In the genomic region with DNA sequence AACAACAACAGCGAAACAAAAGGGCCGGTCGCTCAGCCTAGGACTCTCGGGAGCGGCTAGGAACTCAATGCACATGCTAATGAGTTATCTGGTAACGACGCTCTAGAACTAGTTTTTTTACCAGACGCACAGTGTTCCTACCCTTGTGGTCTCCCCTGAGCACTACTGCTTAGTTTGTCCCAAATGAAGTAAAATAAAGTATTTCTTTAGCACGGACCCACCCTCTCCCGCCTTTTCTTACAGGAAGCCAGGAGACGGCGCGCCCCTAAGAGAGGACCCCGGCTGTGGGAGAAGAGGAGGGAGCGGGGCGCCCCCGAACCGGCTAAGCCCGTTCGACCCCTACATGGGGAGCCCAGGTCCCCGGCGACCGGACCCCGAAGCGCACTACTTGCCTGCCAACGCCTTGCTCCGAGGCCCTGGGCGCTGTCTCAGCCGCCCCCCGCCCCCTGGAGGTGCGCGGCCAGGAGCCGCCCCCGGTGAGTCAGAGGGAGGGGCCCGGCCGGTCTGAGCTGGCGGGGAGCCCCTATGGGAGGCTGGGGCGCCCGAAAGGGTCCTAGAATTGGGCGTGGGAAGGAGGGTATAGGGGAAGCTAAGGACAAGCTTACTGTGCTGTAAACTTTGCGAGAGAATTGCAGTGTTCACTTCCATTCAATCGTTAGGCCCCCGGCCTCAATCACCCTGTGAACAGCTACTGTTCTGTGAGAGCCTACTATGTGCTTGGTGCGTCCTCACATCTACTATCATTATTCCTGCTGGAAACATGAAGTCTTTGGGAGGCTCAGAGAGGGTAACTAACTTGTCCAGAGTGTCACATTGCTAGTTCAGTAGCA, we compare ENCODE assay signal across 8 cellular contexts. TPM values are rescaled to one million over a fixed set of nuclear protein-coding genes. Genes with fewer than 3 reads are reported as not detected.
A peak's percentile ranks its signal among the peaks of the same experiment; 100 is the strongest.
DNase-seq lines count a peak whose midpoint lies in the region; ATAC-seq and TF ChIP-seq lines count a peak whose summit lies in the region.

No MANE protein-coding gene starts in this region.

- peaks cover 64% of the 10 kb centered on the region for H3K4me1 Mint-ChIP-seq in activated CD4-positive, alpha-beta memory T cell treated with anti-CD3 and anti-CD28 coated beads, Interleukin-2, amount 10 ng/mL, durations not matched to agents 7 days and 5 days
- H3K4me1 Mint-ChIP-seq in naive thymus-derived CD4-positive, alpha-beta T cell: peaks cover 14 to 56% (median 36%) of the 10 kb centered on the region in 7 donors

- H3K27me3 ChIP-seq in GM06990 (replicated peaks; ENCODE audit: control insufficient read depth, insufficient read depth, low read length) (no peaks in the 10 kb centered on the region), aorta (ENCODE audit: control insufficient read depth in 1 of 2, insufficient read depth in 2 of 2, low read length in 1 of 2) (no peaks in the 10 kb centered on the region)
- H3K27me3 ChIP-seq in naive thymus-derived CD4-positive, alpha-beta T cell (ENCODE audit: control insufficient read depth in 2 of 2, insufficient read depth in 2 of 2, low read length in 2 of 2): no peaks in the 10 kb centered on the region

- peaks cover 3% of the 10 kb centered on the region for H3K27me3 Mint-ChIP-seq in activated CD4-positive, alpha-beta memory T cell treated with anti-CD3 and anti-CD28 coated beads, Interleukin-2, amount 10 ng/mL, durations not matched to agents 7 days and 5 days
- peaks cover 0 to 15% (median 0%) of the 10 kb centered on the region in 5 donors for H3K27me3 Mint-ChIP-seq in naive thymus-derived CD4-positive, alpha-beta T cell

- H3K9me3 ChIP-seq in naive thymus-derived CD4-positive, alpha-beta T cell (ENCODE audit: control insufficient read depth in 2 of 3, low read length in 3 of 3): no peaks in the 10 kb centered on the region
- no peaks in the 10 kb centered on the region for H3K9me3 ChIP-seq in aorta (ENCODE audit: control insufficient read depth, low read length)

- no peak for DNase-seq in GM06990 (ENCODE audit: extremely low read depth, insufficient read length)
- DNase-seq in activated CD4-positive, alpha-beta memory T cell treated with anti-CD3 and anti-CD28 coated beads, Interleukin-2, amount 10 ng/mL, durations not matched to agents 7 days and 5 days: no peak
- DNase-seq in epithelial cell of esophagus (ENCODE audit: low read depth): peak; percentile 71
- DNase-seq in naive thymus-derived CD4-positive, alpha-beta T cell: peak in 2 of 9 donors; percentile 36 to 67
- peak; percentile 73 to 89 for DNase-seq in aorta
- DNase-seq in NK-92 (lab: John Stamatoyannopoulos, UW; ENCODE audit: unreplicated experiment): no peak

- ATAC-seq in naive thymus-derived CD4-positive, alpha-beta T cell: peak; percentile 29
- ATAC-seq in aorta (ENCODE audit: low FRiP score): peak; percentile 77
- ATAC-seq in GM21360 (IDR thresholded peaks at IDR 0.05; ENCODE audit: unreplicated experiment): no peak
- no peak for ATAC-seq in GM18502 (IDR thresholded peaks at IDR 0.05; ENCODE audit: poor library complexity, unreplicated experiment)

- WGBS in aorta, 2 donors: 2 to 3% methylated on average over 43 to 44 of the region's 44 CpGs

- H3K27ac ChIP-seq in naive thymus-derived CD4-positive, alpha-beta T cell (ENCODE audit: low read depth, low read length): no peak overlapping the region
- H3K27ac ChIP-seq in aorta (ENCODE audit: low read depth in 1 of 2, low read length in 2 of 2): no peak overlapping the region

- no peak overlapping the region for H3K27ac Mint-ChIP-seq in activated CD4-positive, alpha-beta memory T cell treated with anti-CD3 and anti-CD28 coated beads, Interleukin-2, amount 10 ng/mL, durations not matched to agents 7 days and 5 days
- peak overlapping the region in 3 of 9 donors; percentile 30 to 63 (median 39) for H3K27ac Mint-ChIP-seq in naive thymus-derived CD4-positive, alpha-beta T cell

- H3K4me3 ChIP-seq in GM06990 (replicated peaks; ENCODE audit: low read depth, low read length): peak overlapping the region; percentile 8
- H3K4me3 ChIP-seq in epithelial cell of esophagus (ENCODE audit: low read length): peak overlapping the region; percentile 66
- no peak overlapping the region for H3K4me3 ChIP-seq in naive thymus-derived CD4-positive, alpha-beta T cell (ENCODE audit: low read length)
- peak overlapping the region; percentile 23 to 31 for H3K4me3 ChIP-seq in aorta (ENCODE audit: low read length in 2 of 2)

- CTCF ChIA-PET in activated CD4-positive, alpha-beta memory T cell treated with anti-CD3 and anti-CD28 coated beads, Interleukin-2, amount 10 ng/mL, durations not matched to agents 7 days and 5 days (lab: Charles Lee): interaction anchor here (1.4 to 1.5 kb wide), 2 partner anchors 138 kb away, joined by 3 to 6 read pairs; no protein-coding TSS in a partner anchor
- CTCF ChIA-PET in naive thymus-derived CD4-positive, alpha-beta T cell (lab: Charles Lee): interaction anchor here (0.6 to 0.7 kb wide), 2 partner anchors 21 to 62 kb away, joined by 3 to 5 read pairs; no protein-coding TSS in a partner anchor

- no peak for TF ChIP-seq CTCF in GM06990 (IDR thresholded peaks at IDR 0.05; ENCODE audit: insufficient read depth, low read length, poor library complexity, severe bottlenecking)
- no peak for TF ChIP-seq CTCF in epithelial cell of esophagus (IDR thresholded peaks at IDR 0.05; ENCODE audit: insufficient read depth, low read depth, low read length, missing control alignments)

- no peaks in the 10 kb centered on the region for H3K36me3 ChIP-seq in GM06990 (ENCODE audit: control insufficient read depth, insufficient read depth, low read length)
- H3K36me3 ChIP-seq in naive thymus-derived CD4-positive, alpha-beta T cell (ENCODE audit: control insufficient read depth in 2 of 3, insufficient read depth in 3 of 3, low read length in 3 of 3): peaks cover 0 to 4% (median 0%) of the 10 kb centered on the region in 3 experiments
- no peaks in the 10 kb centered on the region for H3K36me3 ChIP-seq in aorta (ENCODE audit: control insufficient read depth in 1 of 2, insufficient read depth in 2 of 2, low read length in 1 of 2)

- peaks cover 2% of the 10 kb centered on the region for H3K36me3 Mint-ChIP-seq in activated CD4-positive, alpha-beta memory T cell treated with anti-CD3 and anti-CD28 coated beads, Interleukin-2, amount 10 ng/mL, durations not matched to agents 7 days and 5 days (ENCODE audit: low read depth)
- no peaks in the 10 kb centered on the region for H3K36me3 Mint-ChIP-seq in naive thymus-derived CD4-positive, alpha-beta T cell

- POLR2A ChIA-PET in activated CD4-positive, alpha-beta memory T cell treated with anti-CD3 and anti-CD28 coated beads, Interleukin-2, amount 10 ng/mL, durations not matched to agents 7 days and 5 days (lab: Charles Lee): interaction anchor here (0.9 to 1.3 kb wide), 3 partner anchors 60 to 127 kb away, joined by 3 to 4 read pairs (median 3); partner anchors contain the start of genes RETSAT and TGOLN2
- POLR2A ChIA-PET in naive thymus-derived CD4-positive, alpha-beta T cell (lab: Charles Lee): interaction anchor here (0.6 to 1.1 kb wide), 5 partner anchors 24 to 145 kb away, joined by 3 to 5 read pairs (median 3); partner anchors contain the start of genes ELMOD3, RETSAT and TGOLN2

- intact Hi-C loops in naive thymus-derived CD4-positive, alpha-beta T cell (cut with micrococcal nuclease): loop anchor here in 1 of 2 donors (10.0 kb wide), 1 partner anchor 781 kb away; the partner anchor contains the start of genes IMMT and MRPL35
- intact Hi-C loops in aorta (cut with DNase I): no loop called here

- H3K9me3 Mint-ChIP-seq in activated CD4-positive, alpha-beta memory T cell treated with anti-CD3 and anti-CD28 coated beads, Interleukin-2, amount 10 ng/mL, durations not matched to agents 7 days and 5 days: no peaks in the 10 kb centered on the region
- H3K9me3 Mint-ChIP-seq in naive thymus-derived CD4-positive, alpha-beta T cell: no peaks in the 10 kb centered on the region

- H3K4me3 Mint-ChIP-seq in activated CD4-positive, alpha-beta memory T cell treated with anti-CD3 and anti-CD28 coated beads, Interleukin-2, amount 10 ng/mL, durations not matched to agents 7 days and 5 days: peak overlapping the region; percentile 32
- H3K4me3 Mint-ChIP-seq in naive thymus-derived CD4-positive, alpha-beta T cell: peak overlapping the region; percentile 67 to 84 (median 79)

- peaks cover 23 to 29% of the 10 kb centered on the region in 2 donors for H3K4me1 ChIP-seq in naive thymus-derived CD4-positive, alpha-beta T cell (ENCODE audit: control insufficient read depth in 2 of 2, insufficient read depth in 2 of 2, low read length in 2 of 2)
- no peaks in the 10 kb centered on the region for H3K4me1 ChIP-seq in aorta (ENCODE audit: control insufficient read depth in 1 of 2, insufficient read depth in 2 of 2, low read length in 2 of 2)

RNA-seq across cellular contexts. Expression of gene CAPG, which starts 3.6 kb away (rescaled TPM):
- 100 to 1,000 TPM; 167 to 177 TPM for total RNA-seq in activated CD4-positive, alpha-beta memory T cell treated with anti-CD3 and anti-CD28 coated beads, Interleukin-2, amount 10 ng/mL, durations not matched to agents 7 days and 5 days
- total RNA-seq in naive thymus-derived CD4-positive, alpha-beta T cell: 100 to 1,000 TPM in 2 of 5 experiments, 10 to 100 TPM in 3; 12.9 to 265 (median 29.7) TPM
- 10 to 100 TPM; 34.3 to 36.4 TPM for polyA plus RNA-seq in naive thymus-derived CD4-positive, alpha-beta T cell
- 10 to 100 TPM; 67.1 to 78.5 TPM for total RNA-seq in aorta
- polyA plus RNA-seq in aorta: 100 to 1,000 TPM in 1 of 2 donors, 10 to 100 TPM in 1; 24.9 to 103 TPM

RNA-seq across cellular contexts. Expression of gene SH2D6, which starts 4.7 kb away (rescaled TPM):
- total RNA-seq in activated CD4-positive, alpha-beta memory T cell treated with anti-CD3 and anti-CD28 coated beads, Interleukin-2, amount 10 ng/mL, durations not matched to agents 7 days and 5 days: 1 to 10 TPM in 1 of 2 experiments, under 1 TPM in 1; 0.43 to 1.5 TPM
- 1 to 10 TPM in 1 of 5 experiments, under 1 TPM in 2, not detected in 2; 0.48 to 1.1 (median 0.94) TPM for total RNA-seq in naive thymus-derived CD4-positive, alpha-beta T cell
- not detected for polyA plus RNA-seq in naive thymus-derived CD4-positive, alpha-beta T cell
- not detected for total RNA-seq in aorta
- polyA plus RNA-seq in aorta: 1 to 10 TPM in 1 of 2 donors, not detected in 1; 1.5 TPM

RNA-seq across cellular contexts. Expression of gene ELMOD3, which starts 59.2 kb away (rescaled TPM):
- total RNA-seq in activated CD4-positive, alpha-beta memory T cell treated with anti-CD3 and anti-CD28 coated beads, Interleukin-2, amount 10 ng/mL, durations not matched to agents 7 days and 5 days: 10 to 100 TPM; 19.2 to 19.4 TPM
- total RNA-seq in naive thymus-derived CD4-positive, alpha-beta T cell: 10 to 100 TPM; 20.2 to 33.3 (median 21.7) TPM
- 10 to 100 TPM in 1 of 2 donors, 1 to 10 TPM in 1; 9.4 to 13.3 TPM for polyA plus RNA-seq in naive thymus-derived CD4-positive, alpha-beta T cell
- total RNA-seq in aorta: 10 to 100 TPM; 17.0 to 26.6 TPM
- polyA plus RNA-seq in aorta: 10 to 100 TPM in 1 of 2 donors, 1 to 10 TPM in 1; 9.5 to 38.3 TPM

RNA-seq across cellular contexts. Expression of gene RETSAT, which starts 59.5 kb away (rescaled TPM):
- 10 to 100 TPM; 30.1 to 31.1 TPM for total RNA-seq in activated CD4-positive, alpha-beta memory T cell treated with anti-CD3 and anti-CD28 coated beads, Interleukin-2, amount 10 ng/mL, durations not matched to agents 7 days and 5 days
- 10 to 100 TPM; 18.5 to 30.5 (median 20.2) TPM for total RNA-seq in naive thymus-derived CD4-positive, alpha-beta T cell
- polyA plus RNA-seq in naive thymus-derived CD4-positive, alpha-beta T cell: 10 to 100 TPM in 1 of 2 donors, 1 to 10 TPM in 1; 8.9 to 14.5 TPM
- total RNA-seq in aorta: 10 to 100 TPM; 23.8 to 29.5 TPM
- 10 to 100 TPM; 18.9 to 22.7 TPM for polyA plus RNA-seq in aorta

Comparison
In these comparisons a context has a peak if more than half of its experiments do, and no peak if none do; other contexts are left out.
1. DNase-seq: peak in epithelial cell of esophagus (single experiment) and aorta (2 of 2); none in GM06990 (single experiment), activated CD4-positive, alpha-beta memory T cell treated with anti-CD3 and anti-CD28 coated beads, Interleukin-2, amount 10 ng/mL, durations not matched to agents 7 days and 5 days (single experiment) and NK-92 (single experiment).
2. ATAC-seq: peak in naive thymus-derived CD4-positive, alpha-beta T cell (single experiment) and aorta (single experiment); none in GM21360 (single experiment) and GM18502 (single experiment).